18 cellular contexts compared by ENCODE assay signal in the genomic region with DNA sequence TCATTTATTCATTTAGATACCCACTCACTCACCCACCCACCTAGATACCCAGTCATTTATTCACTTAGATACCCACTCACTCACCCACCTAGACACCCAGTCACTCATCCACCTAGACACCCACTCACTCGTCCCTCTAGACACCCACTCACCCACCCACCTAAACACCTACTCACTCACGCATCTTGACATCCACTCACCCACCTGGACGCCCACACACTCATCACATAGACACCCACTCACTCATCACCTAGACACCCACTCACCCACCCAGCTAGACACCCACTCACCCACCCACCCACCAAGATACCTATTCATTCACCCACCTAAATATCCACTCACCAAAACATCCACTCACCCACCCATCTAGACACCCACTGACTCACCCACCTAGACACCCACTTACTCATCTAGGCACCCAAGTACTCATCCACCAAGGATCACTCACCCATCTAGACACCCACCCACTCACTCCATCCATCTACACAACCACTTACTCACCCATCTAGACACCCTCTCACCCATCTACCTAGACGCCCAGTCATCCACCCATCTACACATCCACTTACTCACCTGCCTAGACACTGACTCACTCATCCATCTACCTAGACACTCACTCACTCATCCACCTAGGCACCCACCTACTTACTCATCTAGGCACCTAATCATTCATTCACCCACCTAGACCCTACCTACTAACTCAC.
"Had no signal": no experiment of that assay in that cellular context is flagged by ENCODE, and none has a peak within 500 bp of the region (broad histone marks: within the 10 kb centered on the region; RNA-seq: fewer than 3 reads in every experiment).

No MANE protein-coding gene starts in this region.

- H3K36me3 ChIP-seq: ascending aorta, breast epithelium, neutrophil, right lobe of liver had no signal

- H3K27me3 ChIP-seq: ascending aorta, breast epithelium, neutrophil, right lobe of liver had no signal

- H3K36me3 Mint-ChIP-seq: stimulated activated memory B cell treated with anti-CD40 and anti-IgM and Interleukin-4, amounts not matched to agents 10 μg/mL and 1 μg/mL and 100 μg/mL, for 72 hours had no signal

- H3K4me1 Mint-ChIP-seq: activated B cell treated with CpG ODN at 0.5 μM for 24 hours; naive thymus-derived CD8-positive, alpha-beta T cell; stimulated activated memory B cell treated with anti-CD40 and anti-IgM and Interleukin-4, amounts not matched to agents 10 μg/mL and 1 μg/mL and 100 μg/mL, for 72 hours had no signal

- H3K27me3 Mint-ChIP-seq: activated B cell treated with CpG ODN at 0.5 μM for 24 hours had no signal

- H3K4me3 ChIP-seq: ascending aorta, breast epithelium, right lobe of liver had no signal

- H3K27ac Mint-ChIP-seq: activated B cell treated with CpG ODN at 0.5 μM for 24 hours; naive thymus-derived CD8-positive, alpha-beta T cell; stimulated activated memory B cell treated with anti-CD40 and anti-IgM and Interleukin-4, amounts not matched to agents 10 μg/mL and 1 μg/mL and 100 μg/mL, for 72 hours; T-helper 2 cell treated with Interferon-gamma antibody and Interleukin-4, amounts not matched to agents 5 μg/mL and 100 μg/mL, for 36 hours had no signal

- H2AFZ ChIP-seq: parathyroid adenoma had no signal

- DNase-seq: activated B cell treated with CpG ODN at 0.5 μM for 24 hours; activated CD4-positive, alpha-beta T cell treated with anti-CD3 and anti-CD28 coated beads for 48 hours; activated naive CD4-positive, alpha-beta T cell; cerebellar nuclear complex; cortex of kidney; mesendoderm; naive thymus-derived CD8-positive, alpha-beta T cell; right lobe of liver; SK-N-SH; small intestine; stimulated activated CD4-positive, alpha-beta T cell treated with anti-CD3 and anti-CD28 coated beads, Interleukin-15, amount 100 ng/mL, for 24 hours; stimulated activated CD4-positive, alpha-beta T cell treated with anti-CD3 and anti-CD28 coated beads, Interleukin-4, amount 100 ng/mL, for 1 hour had no signal

- H3K4me3 Mint-ChIP-seq: activated B cell treated with CpG ODN at 0.5 μM for 24 hours; naive thymus-derived CD8-positive, alpha-beta T cell; stimulated activated memory B cell treated with anti-CD40 and anti-IgM and Interleukin-4, amounts not matched to agents 10 μg/mL and 1 μg/mL and 100 μg/mL, for 72 hours; T-helper 2 cell treated with Interferon-gamma antibody and Interleukin-4, amounts not matched to agents 5 μg/mL and 100 μg/mL, for 36 hours had no signal

- ATAC-seq: naive thymus-derived CD8-positive, alpha-beta T cell; stimulated activated memory B cell treated with anti-CD40 and anti-IgM and Interleukin-4, amounts not matched to agents 10 μg/mL and 1 μg/mL and 100 μg/mL, for 72 hours had no signal

- H3K9ac ChIP-seq: parathyroid adenoma, SK-N-SH had no signal

- H3K4me2 ChIP-seq: SK-N-SH had no signal

- H3K4me1 ChIP-seq: ascending aorta, breast epithelium, parathyroid adenoma, right lobe of liver had no signal

- H3K27ac ChIP-seq: ascending aorta, breast epithelium, neutrophil, parathyroid adenoma, right lobe of liver had no signal

- H3K9me3 ChIP-seq: neutrophil had no signal

- H3K79me2 ChIP-seq: parathyroid adenoma had no signal
